17 cellular contexts compared by ENCODE assay signal in the genomic region with DNA sequence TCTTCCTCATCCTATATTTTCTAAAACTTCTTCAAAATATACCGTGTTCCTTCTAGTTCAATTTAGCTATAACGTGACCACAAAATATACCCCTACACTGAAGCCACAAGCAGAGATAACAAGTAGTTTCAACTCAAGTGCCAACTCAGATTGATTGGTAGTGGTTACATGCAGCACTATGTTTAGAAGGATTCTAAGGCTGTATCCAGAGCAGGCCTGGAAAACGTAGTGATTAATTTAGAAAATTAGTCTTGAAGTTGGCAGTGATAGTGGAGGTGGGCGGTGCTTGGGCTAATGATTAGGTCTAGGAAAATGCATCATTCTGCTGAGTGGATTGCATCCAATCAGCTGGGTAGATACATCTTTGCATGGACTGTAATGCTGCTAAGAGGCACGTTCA.
"Had no signal": no experiment of that assay in that cellular context is flagged by ENCODE, and none has a peak within 500 bp of the region (broad histone marks: within the 10 kb centered on the region; RNA-seq: fewer than 3 reads in every experiment).

No MANE protein-coding gene starts in this region.

- H3K27me3 Mint-ChIP-seq: dendritic cell treated with granulocyte-macrophage colony-stimulating factor and Interleukin-4, amounts not matched to agents 40 ng/mL and 50 ng/mL, for 4 days had no signal

- H3K36me3 Mint-ChIP-seq: naive thymus-derived CD4-positive, alpha-beta T cell; type B pancreatic cell had no signal

- H3K4me3 Mint-ChIP-seq: dendritic cell treated with granulocyte-macrophage colony-stimulating factor and Interleukin-4, amounts not matched to agents 40 ng/mL and 50 ng/mL, for 4 days; effector memory CD8-positive, alpha-beta T cell; naive thymus-derived CD4-positive, alpha-beta T cell; neural crest cell; type B pancreatic cell had no signal

- ATAC-seq: effector memory CD8-positive, alpha-beta T cell; gastrocnemius medialis; heart right ventricle; left lobe of liver; naive thymus-derived CD4-positive, alpha-beta T cell; right cardiac atrium had no signal

- DNase-seq: effector memory CD8-positive, alpha-beta T cell; gastrocnemius medialis; heart right ventricle; hypothalamus; kidney glomerular epithelial cell; mammary epithelial cell; naive thymus-derived CD4-positive, alpha-beta T cell; posterior cingulate gyrus; right cardiac atrium; small intestine; stimulated activated CD4-positive, alpha-beta T cell treated with anti-CD3 and anti-CD28 coated beads, Interleukin-12 subunit alpha, Interleukin-12 subunit beta, amount 100 ng/mL, for 4 hours; stimulated activated naive CD4-positive, alpha-beta T cell treated with Interleukin-2 at 50 U/mL for 16 hours; thyroid gland had no signal

- H3K9me3 Mint-ChIP-seq: dendritic cell treated with granulocyte-macrophage colony-stimulating factor and Interleukin-4, amounts not matched to agents 40 ng/mL and 50 ng/mL, for 4 days; effector memory CD8-positive, alpha-beta T cell; naive thymus-derived CD4-positive, alpha-beta T cell; type B pancreatic cell had no signal

- H3K27ac Mint-ChIP-seq: dendritic cell treated with granulocyte-macrophage colony-stimulating factor and Interleukin-4, amounts not matched to agents 40 ng/mL and 50 ng/mL, for 4 days; effector memory CD8-positive, alpha-beta T cell; naive thymus-derived CD4-positive, alpha-beta T cell; type B pancreatic cell had no signal
